Comparison of ENCODE assay signal across 21 cellular contexts in genomic region chr7:47496666-47497065, GRCh38.
DNase-seq lines count a peak whose midpoint lies in the region; ATAC-seq and TF ChIP-seq lines count a peak whose summit lies in the region.
"Had no signal": no experiment of that assay in that cellular context is flagged by ENCODE, and none has a peak within 500 bp of the region (broad histone marks: within the 10 kb centered on the region; RNA-seq: fewer than 3 reads in every experiment).

No MANE protein-coding gene starts in this region.

- BruUV-seq in IMR-90 (replicated peaks; lab: Mats Ljungman, UMichigan), result no TSS peak

- DNase-seq in IMR-90 (no peak), left lobe of liver (ENCODE audit: low spot score) (peak; percentile 72), sciatic nerve (ENCODE audit: low spot score) (no peak), SW480 (ENCODE audit: low spot score) (no peak)
- no peak for DNase-seq in activated naive CD4-positive, alpha-beta T cell (lab: John Stamatoyannopoulos, UW)
- DNase-seq in activated CD4-positive, alpha-beta T cell treated with anti-CD3 and anti-CD28 coated beads for 36 hours, result no peak
- DNase-seq: activated CD4-positive, alpha-beta T cell treated with anti-CD3 and anti-CD28 coated beads for 1 hour; caudate nucleus; effector CD8-positive, alpha-beta T cell; EL; HCEC 1CT; immature natural killer cell; mammary epithelial cell; natural killer cell; NCI-H2029 treated with DMSO at 0.1 percent for 48 hours; NCI-H510A; SK-N-SH; stimulated activated naive CD8-positive, alpha-beta T cell treated with anti-CD3 and anti-CD28 coated beads, Interleukin-15, Interleukin-2, amounts not matched to agents 100 U/mL and 50 U/mL, for 24 hours; T1000 had no signal

- no peak overlapping the region for H4K5ac ChIP-seq in IMR-90 (ENCODE audit: low read depth, low read length)

- in situ Hi-C loops in IMR-90 (cut with MboI; ENCODE audit: low sequenced_read_pairs), result no loop called here

- no peak overlapping the region for H3K14ac ChIP-seq in IMR-90 (replicated peaks; ENCODE audit: low read depth, low read length)

- H2BK5ac ChIP-seq in IMR-90 (ENCODE audit: low read depth, low read length, poor library complexity, severe bottlenecking), result no peak overlapping the region

- H2AK9ac ChIP-seq in IMR-90 (replicated peaks; ENCODE audit: low read depth, low read length, poor library complexity), result no peak overlapping the region

- peaks cover 37 to 89% of the 10 kb centered on the region in 2 experiments; a peak in 3 of 4 replicates for H3K79me1 ChIP-seq in IMR-90 (ENCODE audit: low read depth in 1 of 2, low read length in 2 of 2)

- no peak overlapping the region for H3K56ac ChIP-seq in IMR-90 (ENCODE audit: extremely low read depth, insufficient read depth, low read length)

- no peaks in the 10 kb centered on the region for H3K36me3 Mint-ChIP-seq in activated CD4-positive, alpha-beta T cell treated with anti-CD3 and anti-CD28 coated beads for 36 hours (ENCODE audit: low read depth)
- H3K36me3 Mint-ChIP-seq: immature natural killer cell, natural killer cell had no signal

- no peak overlapping the region for H3K18ac ChIP-seq in IMR-90 (ENCODE audit: low read depth, low read length)

- H3K27ac Mint-ChIP-seq in activated CD4-positive, alpha-beta T cell treated with anti-CD3 and anti-CD28 coated beads for 36 hours, result no peak overlapping the region
- H3K27ac Mint-ChIP-seq: natural killer cell had no signal

- no peak overlapping the region for H3K4ac ChIP-seq in IMR-90 (ENCODE audit: low read depth, low read length)

- H3K36me3 ChIP-seq in IMR-90 (ENCODE audit: control insufficient read depth, insufficient read depth, low read length), result peaks cover 17% of the 10 kb centered on the region; the same call in 1 of the 2 replicates

- TF ChIP-seq POLR2A in IMR-90 (IDR thresholded peaks at IDR 0.05; ENCODE audit: low read depth, low read length), result no peak

- peak overlapping the region; percentile 10; the same call in 1 of the 2 replicates for H2AK5ac ChIP-seq in IMR-90 (ENCODE audit: low read depth, low read length)

- H2BK20ac ChIP-seq in IMR-90 (ENCODE audit: low read depth, low read length), result no peak overlapping the region

- no peak overlapping the region for H4K91ac ChIP-seq in IMR-90 (ENCODE audit: insufficient read depth, low read depth, low read length)

- no peak overlapping the region for H4K8ac ChIP-seq in IMR-90 (ENCODE audit: low read depth in 2 of 2, low read length in 2 of 2)

- peaks cover 23% of the 10 kb centered on the region for H3K4me1 ChIP-seq in IMR-90 (ENCODE audit: control insufficient read depth, insufficient read depth, low read length)

- H3K23ac ChIP-seq in IMR-90 (ENCODE audit: low read depth, low read length), result no peak overlapping the region

- TF ChIP-seq CTCF in IMR-90 (conservative IDR thresholded peaks at IDR 0.05; ENCODE audit: low read depth, low read length) (no peak), VCaP (conservative IDR thresholded peaks at IDR 0.05) (no peak)

- CTCF ChIA-PET in IMR-90 (lab: Yijun Ruan, JAX), result no interaction called here
- CTCF ChIA-PET in activated CD4-positive, alpha-beta T cell treated with anti-CD3 and anti-CD28 coated beads for 36 hours (lab: Charles Lee), result no interaction called here

- no peak for TF ChIP-seq RAD21 in IMR-90 (IDR thresholded peaks at IDR 0.05; ENCODE audit: low read length)

- H2AFZ ChIP-seq in IMR-90 (replicated peaks; ENCODE audit: low read length, poor library complexity), result no peak overlapping the region

- 73% methylated on average over 3 of the region's 7 CpGs; no CpG with 5 or more reads in 1 of the 2 experiments for WGBS in IMR-90 (ENCODE audit: extremely low coverage in 2 of 2, insufficient read length in 1 of 2), 2 experiments

- H3K4me3 Mint-ChIP-seq in activated CD4-positive, alpha-beta T cell treated with anti-CD3 and anti-CD28 coated beads for 36 hours, result no peak overlapping the region
- H3K4me3 Mint-ChIP-seq: immature natural killer cell, natural killer cell had no signal

- dilution Hi-C loops in IMR-90 (cut with HindIII; ENCODE audit: low sequenced_read_pairs, unreplicated experiment), result no loop called here

- no peaks in the 10 kb centered on the region for H3K27me3 Mint-ChIP-seq in activated CD4-positive, alpha-beta T cell treated with anti-CD3 and anti-CD28 coated beads for 36 hours

- no peak overlapping the region for H3K9ac ChIP-seq in IMR-90 (ENCODE audit: low read depth, low read length)
- H3K9ac ChIP-seq: SK-N-SH had no signal

- H3K4me1 Mint-ChIP-seq in activated CD4-positive, alpha-beta T cell treated with anti-CD3 and anti-CD28 coated beads for 36 hours, result peaks cover 3% of the 10 kb centered on the region

- no peak overlapping the region for H3K27ac ChIP-seq in IMR-90 (ENCODE audit: insufficient read depth, low read length)
- H3K27ac ChIP-seq in VCaP, result peak overlapping the region; percentile 63

- H4K20me1 ChIP-seq in IMR-90 (ENCODE audit: insufficient read depth, low read length), result peaks cover 47% of the 10 kb centered on the region

- no peak overlapping the region for H3K4me2 ChIP-seq in IMR-90 (ENCODE audit: low read depth, low read length)
- H3K4me2 ChIP-seq: SK-N-SH had no signal

- POLR2A ChIA-PET in IMR-90 (lab: Charles Lee; ENCODE audit: unreplicated experiment), result no interaction called here
- POLR2A ChIA-PET in activated CD4-positive, alpha-beta T cell treated with anti-CD3 and anti-CD28 coated beads for 36 hours (lab: Charles Lee), result no interaction called here

- no peaks in the 10 kb centered on the region for H3K27me3 ChIP-seq in IMR-90 (ENCODE audit: control insufficient read depth, insufficient read depth, low read length)

- H2BK15ac ChIP-seq in IMR-90 (ENCODE audit: low read depth, low read length), result no peak overlapping the region

- intact Hi-C loops in IMR-90 (cut with micrococcal nuclease), result no loop called here
- intact Hi-C loops in sciatic nerve (cut with DNase I), result no loop called here
- intact Hi-C loops in activated CD4-positive, alpha-beta T cell treated with anti-CD3 and anti-CD28 coated beads for 36 hours (cut with DNase I, micrococcal nuclease), result no loop called here

- ATAC-seq in IMR-90 (ENCODE audit: low read depth), result no peak
- peak; percentile 62 for ATAC-seq in left lobe of liver
- peak; percentile 4 for ATAC-seq in sciatic nerve
- no peak for ATAC-seq in HG02973 (IDR thresholded peaks at IDR 0.05; ENCODE audit: unreplicated experiment)
- no peak for ATAC-seq in activated CD4-positive, alpha-beta T cell treated with anti-CD3 and anti-CD28 coated beads for 36 hours

- H3K4me3 ChIP-seq in IMR-90 (ENCODE audit: insufficient read depth, low read depth, low read length), result no peak overlapping the region

- H2BK120ac ChIP-seq in IMR-90 (ENCODE audit: low read depth, low read length), result no peak overlapping the region

- H3K9me1 ChIP-seq in IMR-90 (ENCODE audit: insufficient read depth, low read length), result peaks cover 35% of the 10 kb centered on the region

- H3K9me3 Mint-ChIP-seq in activated CD4-positive, alpha-beta T cell treated with anti-CD3 and anti-CD28 coated beads for 36 hours (ENCODE audit: low read depth), result no peaks in the 10 kb centered on the region
- H3K9me3 Mint-ChIP-seq: natural killer cell had no signal

- no peaks in the 10 kb centered on the region for H3K9me3 ChIP-seq in IMR-90 (ENCODE audit: control insufficient read depth, insufficient read depth, low read length)
- H3K9me3 ChIP-seq: SK-N-SH had no signal

TF ChIP-seq in IMR-90, 13 proteins besides CTCF, POLR2A, EP300 and RAD21:
- no peak for TF ChIP-seq NFE2L2 (IDR thresholded peaks at IDR 0.05; ENCODE audit: low read depth, low read length)
- no peak for TF ChIP-seq CHD1 (IDR thresholded peaks at IDR 0.05; ENCODE audit: low read depth, low read length)
- no peak for TF ChIP-seq USF2 (IDR thresholded peaks at IDR 0.05; ENCODE audit: low read depth, low read length)
- TF ChIP-seq ELK1 (IDR thresholded peaks at IDR 0.05; ENCODE audit: borderline replicate concordance, low read depth, low read length), result no peak
- TF ChIP-seq MAFK (IDR thresholded peaks at IDR 0.05; ENCODE audit: low read depth, low read length), result no peak
- TF ChIP-seq MAZ (IDR thresholded peaks at IDR 0.05; ENCODE audit: borderline replicate concordance, low read depth, low read length), result no peak
- TF ChIP-seq RFX5 (IDR thresholded peaks at IDR 0.05; ENCODE audit: low read depth, low read length), result no peak
- TF ChIP-seq FOS (IDR thresholded peaks at IDR 0.05; ENCODE audit: low read depth, low read length), result no peak
TF ChIP-seq in IMR-90: peak in this region for 0.

Comparison
In these comparisons a context has a peak if more than half of its experiments do, and no peak if none do; other contexts are left out.
1. ATAC-seq: peak in left lobe of liver (single experiment) and sciatic nerve (single experiment); none in IMR-90 (single experiment), HG02973 (single experiment) and activated CD4-positive, alpha-beta T cell treated with anti-CD3 and anti-CD28 coated beads for 36 hours (single experiment).